In genomic region chr19:43510713-43511112, GRCh38 we compare ENCODE assay signal across 9 cellular contexts. TPM values are rescaled to one million over a fixed set of nuclear protein-coding genes. Genes with fewer than 3 reads are reported as not detected.
"Had no signal": no experiment of that assay in that cellular context is flagged by ENCODE, and none has a peak within 500 bp of the region (broad histone marks: within the 10 kb centered on the region; RNA-seq: fewer than 3 reads in every experiment).

No MANE protein-coding gene starts in this region.

- H3K4me1 Mint-ChIP-seq: GM23338, H9 had no signal

- H3K4me3 Mint-ChIP-seq: GM23338, H9, HFFc6 had no signal

- H3K27ac ChIP-seq: HL-60 had no signal

- H3K9me3 Mint-ChIP-seq: HFFc6, IgD-negative memory B cell had no signal

- H3K4me3 ChIP-seq: GM23338 had no signal

- H3K27ac Mint-ChIP-seq: GM23338, H9, HFFc6, IgD-negative memory B cell had no signal

- DNase-seq: H9, HCEC 1CT, HFFc6, KBM-7 had no signal

- H3K27me3 Mint-ChIP-seq: IgD-negative memory B cell had no signal

RNA-seq across cellular contexts. Expression of gene ZNF575, which starts 22.3 kb away (rescaled TPM):
- total RNA-seq: H1, H9, HT1080 had no signal

RNA-seq across cellular contexts. Expression of gene LYPD3, which starts 45.3 kb away (rescaled TPM):
- total RNA-seq: HT1080 had no signal
